26 cellular contexts compared by ENCODE assay signal in genomic region chr21:33105088-33105487, GRCh38. TPM values are rescaled to one million over a fixed set of nuclear protein-coding genes. Genes with fewer than 3 reads are reported as not detected.
DNase-seq lines count a peak whose midpoint lies in the region; ATAC-seq, FAIRE-seq and TF ChIP-seq lines count a peak whose summit lies in the region.
"Had no signal": no experiment of that assay in that cellular context is flagged by ENCODE, and none has a peak within 500 bp of the region (broad histone marks: within the 10 kb centered on the region; RNA-seq: fewer than 3 reads in every experiment).

No MANE protein-coding gene starts in this region.

- H3K9ac ChIP-seq in HUES48 (ENCODE audit: low read depth, low read length) (no peak overlapping the region), H1 (replicated peaks in 1 of 4; ENCODE audit: extremely low read depth in 1 of 4, low read depth in 3 of 4, low read length in 3 of 4) (no peak overlapping the region)
- H3K9ac ChIP-seq: BLaER1, GM23248 had no signal

- H3K23me2 ChIP-seq in H1 (ENCODE audit: low read depth, low read length): peaks cover 8% of the 10 kb centered on the region; the same call in 1 of the 2 replicates

- H3K4me3 ChIP-seq in GM23338 (peak overlapping the region; percentile 28; the same call in 1 of the 2 replicates), HUES48 (ENCODE audit: low read depth, low read length) (0 out of 2 replicates have a peak overlapping the region, but pooled peaks have one; percentile 31), H1 (ENCODE audit: extremely low read depth in 1 of 4, insufficient read depth in 2 of 4, low read depth in 3 of 4, low read length in 4 of 4) (peak overlapping the region in 1 of 4 experiments; percentile 6; a peak in 1 of 8 replicates), breast epithelium (no peak overlapping the region)
- H3K4me3 ChIP-seq: BLaER1, GM12878, GM23248 had no signal

- TF ChIP-seq EP300 in H1 (IDR thresholded peaks at IDR 0.05; ENCODE audit: borderline replicate concordance in 1 of 2, low read depth in 2 of 2, low read length in 2 of 2): no peak

- no peaks in the 10 kb centered on the region; the same call in 1 of the 2 replicates for H3K9me2 ChIP-seq in GM23338 (ENCODE audit: insufficient read depth)

- H3K27me3 ChIP-seq in GM23338 (ENCODE audit: insufficient read depth): peaks cover 22% of the 10 kb centered on the region
- H3K27me3 ChIP-seq in HUES48 (ENCODE audit: control insufficient read depth, insufficient read depth, low read length): peaks cover 26% of the 10 kb centered on the region
- H3K27me3 ChIP-seq in H1 (replicated peaks in 1 of 4; ENCODE audit: control insufficient read depth in 3 of 4, extremely low read depth in 1 of 4, insufficient read depth in 3 of 4, low read length in 3 of 4): peaks cover 1 to 17% (median 15%) of the 10 kb centered on the region in 4 experiments
- peaks cover 0 to 51% of the 10 kb centered on the region in 2 donors for H3K27me3 ChIP-seq in breast epithelium
- H3K27me3 ChIP-seq: BLaER1 had no signal

- H2BK12ac ChIP-seq in H1 (ENCODE audit: low read depth, low read length): peak overlapping the region; percentile 87; the same call in 1 of the 2 replicates

- H3K14ac ChIP-seq in H1 (ENCODE audit: insufficient read length): no peak overlapping the region

- WGBS in H1 (ENCODE audit: extremely low coverage in 1 of 2, insufficient coverage in 1 of 2, insufficient read length in 1 of 2, insufficient replicate concordance in 2 of 2, low coverage in 1 of 2, low lambda C conversion rate in 2 of 2, missing lambda C conversion rate in 1 of 2), 2 experiments: 28% methylated on average over 2 of the region's 2 CpGs; no CpG with 5 or more reads in 1 of the 2 experiments

- H2BK120ac ChIP-seq in H1 (replicated peaks; ENCODE audit: low read depth, low read length): peak overlapping the region; percentile 59

- peak overlapping the region; percentile 98 for H2BK20ac ChIP-seq in H1 (ENCODE audit: low read length)

- no peak overlapping the region for H3K56ac ChIP-seq in H1 (replicated peaks; ENCODE audit: insufficient read length, low read depth, low read length)

- no peak overlapping the region for H4K5ac ChIP-seq in H1 (ENCODE audit: insufficient read length, low read depth, low read length)

- H3K27ac ChIP-seq in GM23338 (ENCODE audit: low read depth) (0 out of 2 replicates have a peak overlapping the region, but pooled peaks have one; percentile 57), HUES48 (ENCODE audit: low read depth, low read length) (no peak overlapping the region), H1 (ENCODE audit: low read depth, low read length) (no peak overlapping the region), breast epithelium (no peak overlapping the region)
- H3K27ac ChIP-seq: 22Rv1, BLaER1, C4-2B, GM23248 had no signal

- H4K8ac ChIP-seq in H1 (ENCODE audit: extremely low read depth, insufficient read depth, low read length): no peak overlapping the region

- H3K9me3 Mint-ChIP-seq in GM23338: peaks cover 21% of the 10 kb centered on the region
- H3K9me3 Mint-ChIP-seq in nephron progenitor cell: peaks cover 29% of the 10 kb centered on the region
- H3K9me3 Mint-ChIP-seq: HFFc6 had no signal

- H2BK5ac ChIP-seq in H1 (ENCODE audit: low read depth, low read length): peak overlapping the region; percentile 95; the same call in 1 of the 2 replicates

- TF ChIP-seq RAD21 in H1 (IDR thresholded peaks at IDR 0.05 in 1 of 2, conservative IDR thresholded peaks at IDR 0.05 in 1 of 2; ENCODE audit: low read depth in 2 of 2, low read length in 2 of 2): no peak

- H3K18ac ChIP-seq in H1 (ENCODE audit: extremely low read depth, low read length): peak overlapping the region; percentile 85

- no peak overlapping the region; the same call in none of the 2 replicates for H2AFZ ChIP-seq in GM23338
- no peak overlapping the region for H2AFZ ChIP-seq in H1 (ENCODE audit: low read length)
- H2AFZ ChIP-seq: GM23248 had no signal

- TF ChIP-seq POLR2A in H1 (IDR thresholded peaks at IDR 0.05; ENCODE audit: control extremely low read depth in 1 of 2, low read depth in 2 of 2, low read length in 2 of 2) (no peak), breast epithelium (IDR thresholded peaks at IDR 0.05) (no peak)

- CTCF ChIA-PET in H1 (lab: Charles Lee; ENCODE audit: partially characterized antibody): interaction anchor here (0.7 to 1.0 kb wide), 2 partner anchors 71 to 165 kb away, joined by 3 to 4 read pairs; no protein-coding TSS in a partner anchor

- no peaks in the 10 kb centered on the region for H4K20me1 ChIP-seq in GM23338 (replicated peaks; ENCODE audit: insufficient read depth)
- no peaks in the 10 kb centered on the region for H4K20me1 ChIP-seq in H1 (replicated peaks in 1 of 2; ENCODE audit: control insufficient read depth in 1 of 2, insufficient read depth in 2 of 2, low read length in 2 of 2)
- H4K20me1 ChIP-seq: BLaER1 had no signal

- no peak overlapping the region for H3K4ac ChIP-seq in H1 (replicated peaks; ENCODE audit: insufficient read length, low read depth, low read length)

- no peak for TF ChIP-seq CTCF in GM23338 (conservative IDR thresholded peaks at IDR 0.05; ENCODE audit: low read depth in 2 of 2)
- no peak for TF ChIP-seq CTCF in H1 (IDR thresholded peaks at IDR 0.05; ENCODE audit: control extremely low read depth in 1 of 3, insufficient read depth in 1 of 3, low read depth in 1 of 3, low read length in 3 of 3)
- TF ChIP-seq CTCF in nephron progenitor cell (IDR thresholded peaks at IDR 0.05): no peak
- no peak for TF ChIP-seq CTCF in breast epithelium (IDR thresholded peaks at IDR 0.05)

- H3K23ac ChIP-seq in H1 (ENCODE audit: insufficient read length): no peak overlapping the region

- no peaks in the 10 kb centered on the region for H3K79me2 ChIP-seq in GM23338 (replicated peaks; ENCODE audit: insufficient read depth)
- H3K79me2 ChIP-seq in H1 (ENCODE audit: control insufficient read depth in 1 of 2, insufficient read depth in 2 of 2, low read length in 2 of 2): no peaks in the 10 kb centered on the region

- H3K4me2 ChIP-seq in GM23338 (peak overlapping the region; percentile 65), H1 (ENCODE audit: insufficient read depth in 1 of 2, low read depth in 2 of 2, low read length in 2 of 2) (peak overlapping the region; percentile 34 to 49)
- H3K4me2 ChIP-seq: BLaER1 had no signal

- no peaks in the 10 kb centered on the region for H3K9me3 ChIP-seq in HUES48 (ENCODE audit: control insufficient read depth, insufficient read depth, low read length)
- peaks cover 7 to 10% of the 10 kb centered on the region in 2 experiments; a peak in 3 of 4 replicates for H3K9me3 ChIP-seq in H1 (ENCODE audit: insufficient read depth in 2 of 2, low read depth in 1 of 2, low read length in 1 of 2)
- no peaks in the 10 kb centered on the region for H3K9me3 ChIP-seq in breast epithelium
- H3K9me3 ChIP-seq: BLaER1 had no signal

- H4K91ac ChIP-seq in H1 (replicated peaks; ENCODE audit: insufficient read length, low read length): peak overlapping the region; percentile 98

- H3F3A ChIP-seq in GM23338 (replicated peaks; ENCODE audit: low read depth): 0 out of 2 replicates have a peak, but pooled peaks cover 2% of the 10 kb centered on the region

- POLR2A ChIA-PET in H1 (lab: Charles Lee; ENCODE audit: partially characterized antibody): interaction anchor here (0.8 to 1.3 kb wide), 3 partner anchors 11 to 92 kb away, joined by 3 to 4 read pairs (median 3); no protein-coding TSS in a partner anchor

- FAIRE-seq in H1 (lab: Jason Lieb, UNC): no peak
- FAIRE-seq: A204.1, D721Med, GM12878, GM19239, H54 had no signal

- H3K36me3 Mint-ChIP-seq in GM23338 (ENCODE audit: low read depth) (peaks cover 25% of the 10 kb centered on the region), nephron progenitor cell (ENCODE audit: low read depth) (no peaks in the 10 kb centered on the region)
- H3K36me3 Mint-ChIP-seq: CD4-positive, CD25-positive, alpha-beta regulatory T cell had no signal

- DNase-seq in GM23338 (ENCODE audit: low spot score) (peak; percentile 51), H1 (ENCODE audit: low read depth in 1 of 2, low spot score in 2 of 2) (no peak), nephron progenitor cell (no peak), breast epithelium (ENCODE audit: low spot score in 2 of 2) (no peak), globus pallidus (ENCODE audit: low spot score) (no peak), putamen (ENCODE audit: low spot score) (no peak), NCI-H146 treated with DMSO at 0.1 percent for 48 hours (lab: John Stamatoyannopoulos, UW; ENCODE audit: unreplicated experiment) (no peak)
- DNase-seq: CD4-positive, CD25-positive, alpha-beta regulatory T cell; CD8-positive, alpha-beta memory T cell; DMS 273 treated with DMSO at 0.1 percent for 48 hours; DMS79; EL; GDM1; GM23248; HFFc6 had no signal

- H3K27me3 Mint-ChIP-seq in GM23338 (ENCODE audit: insufficient read depth, low read depth, poor library complexity) (peaks cover 31% of the 10 kb centered on the region), nephron progenitor cell (ENCODE audit: low read depth, poor library complexity) (peaks cover 81% of the 10 kb centered on the region)

- H2BK15ac ChIP-seq in H1 (ENCODE audit: low read length): no peak overlapping the region

- H3K4me1 ChIP-seq in GM23338 (ENCODE audit: insufficient read depth) (peaks cover 37% of the 10 kb centered on the region), HUES48 (ENCODE audit: control insufficient read depth, insufficient read depth, low read length) (peaks cover 29% of the 10 kb centered on the region), H1 (replicated peaks in 1 of 4; ENCODE audit: control insufficient read depth in 3 of 4, insufficient read depth in 4 of 4, low read length in 3 of 4) (peaks cover 3 to 14% (median 10%) of the 10 kb centered on the region in 4 experiments), breast epithelium (no peaks in the 10 kb centered on the region)

- intact Hi-C loops in breast epithelium (cut with DNase I; ENCODE audit: low total_unique reads): no loop called here

- no peaks in the 10 kb centered on the region for H3K79me1 ChIP-seq in H1 (ENCODE audit: low read depth, low read length)

- H3K36me3 ChIP-seq in GM23338 (ENCODE audit: insufficient read depth) (no peaks in the 10 kb centered on the region), HUES48 (ENCODE audit: control insufficient read depth, insufficient read depth, low read length) (no peaks in the 10 kb centered on the region), H1 (ENCODE audit: control insufficient read depth in 2 of 4, insufficient read depth in 4 of 4, low read length in 3 of 4) (no peaks in the 10 kb centered on the region), breast epithelium (no peaks in the 10 kb centered on the region)
- H3K36me3 ChIP-seq: BLaER1 had no signal

- H2AK5ac ChIP-seq in H1 (ENCODE audit: low read depth, low read length): peak overlapping the region; percentile 65; the same call in 1 of the 2 replicates

- ATAC-seq in GM23338: peak; percentile 20
- ATAC-seq: GM12878 had no signal

- H3K4me1 Mint-ChIP-seq in GM23338: peaks cover 43% of the 10 kb centered on the region
- H3K4me1 Mint-ChIP-seq in nephron progenitor cell: peaks cover 49% of the 10 kb centered on the region

- H3K4me3 Mint-ChIP-seq in GM23338: peak overlapping the region; percentile 13; the same call in 2 of the 3 replicates
- peak overlapping the region; percentile 15 for H3K4me3 Mint-ChIP-seq in nephron progenitor cell
- H3K4me3 Mint-ChIP-seq: B cell; CD4-positive, CD25-positive, alpha-beta regulatory T cell; CD8-positive, alpha-beta memory T cell; HFFc6 had no signal

- H3K27ac Mint-ChIP-seq in GM23338 (peak overlapping the region; percentile 30), nephron progenitor cell (no peak overlapping the region)
- H3K27ac Mint-ChIP-seq: B cell, HFFc6 had no signal

RNA-seq across cellular contexts. Expression of gene OLIG1, which starts 35.1 kb away (rescaled TPM):
- total RNA-seq in GM23338 (2014; rRNA removed; shearing (Covaris generic)): 0.14 and 0.19 TPM in 2 replicates
- polyA plus RNA-seq in GM23338 (2016; fragmentation: Nextera tagmentation; extraction: Ambion mirVana) (0.81 and 2.0 TPM in 2 replicates), H1 (2011; rRNA removed) (1.2 and 1.4 TPM in 2 replicates)
- 0.65 and 0.73 TPM in 2 replicates for total RNA-seq in H1 (2021; fragmentation: NEBNext Ultra II Directional; extraction: Animal tissue kit (Norgen Biotek cat#: 25700))
- polyA plus RNA-seq in H1 (2011; cell fraction: cytosol; rRNA removed): 0.81 TPM
- 2.1 TPM for polyA plus RNA-seq in H1 (2011; cell fraction: nucleus; rRNA removed)
- 0.50 to 0.98 TPM (median 0.89 TPM) in 4 replicates for polyA plus RNA-seq in H1 (2012, experiment 1 of 2)
- polyA plus RNA-seq in H1 (2012, experiment 2 of 2): 0.20 TPM
- 0.26 TPM for polyA plus RNA-seq in H1 (2013, experiment 1 of 2)
- polyA plus RNA-seq in H1 (2013, experiment 2 of 2): 0.46 TPM
- not detected in 2 replicates for polyA minus RNA-seq in H1 (2011; rRNA and poly(A)+ RNA removed)
- 0.51 TPM for polyA minus RNA-seq in H1 (2011; cell fraction: cytosol; rRNA and poly(A)+ RNA removed)
- polyA minus RNA-seq in H1 (2011; cell fraction: nucleus; rRNA and poly(A)+ RNA removed): 0.80 TPM
- not detected for total RNA-seq in breast epithelium
- total RNA-seq: B cell; CD4-positive, CD25-positive, alpha-beta regulatory T cell; CD8-positive, alpha-beta memory T cell; GM12878; GM23248; HFFc6 had no signal
- polyA plus RNA-seq: AG04450; CD4-positive, CD25-positive, alpha-beta regulatory T cell; CD8-positive, alpha-beta memory T cell; GM12878; GM23248 had no signal

Comparison
In these comparisons a context has a peak if more than half of its experiments do, and no peak if none do; other contexts are left out.
1. H3K4me3 ChIP-seq: peak in GM23338 (single experiment) and HUES48 (single experiment); none in breast epithelium (0 of 3).